In the genomic region with DNA sequence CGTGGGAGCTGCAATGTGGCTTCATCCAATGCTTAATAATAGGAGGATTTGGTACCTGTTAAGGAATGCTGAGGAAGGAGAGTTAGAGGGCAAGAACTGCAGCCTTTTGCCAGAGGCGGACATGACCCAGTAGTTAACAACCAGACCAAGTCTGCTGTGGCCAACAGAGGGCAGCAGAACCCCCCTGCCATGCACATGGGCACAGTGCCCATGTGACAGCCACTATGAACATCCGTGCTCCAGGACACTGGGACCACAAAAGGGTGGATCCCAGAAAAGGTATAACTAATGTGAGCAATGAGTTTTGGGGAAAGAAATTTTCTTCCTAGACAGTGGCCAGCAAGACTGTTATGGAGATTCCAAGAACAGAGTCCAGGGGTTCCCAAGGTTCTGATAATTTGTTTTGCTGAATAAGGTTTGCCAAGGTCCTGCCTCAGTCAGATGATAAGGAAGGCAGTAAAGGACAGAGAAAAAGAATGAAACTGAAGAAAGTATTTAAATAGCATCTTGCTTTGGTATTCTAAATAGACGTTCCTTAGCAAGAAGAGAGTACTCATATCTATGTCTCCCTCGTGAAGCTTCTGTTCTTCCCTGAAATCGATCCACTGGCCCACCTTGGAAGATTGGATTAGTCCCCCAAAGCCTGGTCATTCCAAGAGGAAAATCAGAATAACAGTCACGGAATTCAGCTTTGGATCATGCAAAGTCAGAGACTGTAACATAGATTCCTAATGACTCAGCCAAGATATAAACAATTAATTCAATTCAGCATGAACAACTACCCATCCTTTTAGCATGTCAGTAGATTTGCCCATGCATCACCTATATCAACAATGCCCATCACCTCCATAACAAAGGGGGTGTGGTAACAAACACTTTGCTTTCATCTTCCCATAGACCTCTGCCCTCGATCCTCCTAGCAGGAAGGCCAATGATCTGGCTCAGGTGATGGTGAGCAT, we compare ENCODE assay signal across 8 cellular contexts. TPM values are rescaled to one million over a fixed set of nuclear protein-coding genes. Genes with fewer than 3 reads are reported as not detected.
A peak's percentile ranks its signal among the peaks of the same experiment; 100 is the strongest.
DNase-seq lines count a peak whose midpoint lies in the region; ATAC-seq, FAIRE-seq and TF ChIP-seq lines count a peak whose summit lies in the region.

No MANE protein-coding gene starts in this region.

- no peak overlapping the region for H3K9ac ChIP-seq in OCI-LY3 (ENCODE audit: low read length)

- ATAC-seq in HG02763 (IDR thresholded peaks at IDR 0.05; ENCODE audit: unreplicated experiment): no peak

- TF ChIP-seq CTCF in OCI-LY3 (IDR thresholded peaks at IDR 0.05; ENCODE audit: low read depth, low read length) (peak; percentile 63), progenitor cell of endocrine pancreas (IDR thresholded peaks at IDR 0.05; ENCODE audit: unreplicated experiment) (peak; percentile 59)

- peak overlapping the region; percentile 76 for H2AFZ ChIP-seq in OCI-LY3 (ENCODE audit: low read depth, low read length)

- H3K9me3 Mint-ChIP-seq in activated T-helper 2 cell treated with anti-CD3 and anti-CD28 coated beads, Interferon-gamma antibody, Interleukin-2, Interleukin-4, amounts not matched to agents 10 μg/mL and 5 μg/mL and 100 μg/mL, durations not matched to agents 14 hours and 24 hours and 36 hours: no peaks in the 10 kb centered on the region
- H3K9me3 Mint-ChIP-seq in progenitor cell of endocrine pancreas (ENCODE audit: low read depth): no peaks in the 10 kb centered on the region

- peaks cover 3% of the 10 kb centered on the region for H3K4me1 Mint-ChIP-seq in activated T-helper 2 cell treated with anti-CD3 and anti-CD28 coated beads, Interferon-gamma antibody, Interleukin-2, Interleukin-4, amounts not matched to agents 10 μg/mL and 5 μg/mL and 100 μg/mL, durations not matched to agents 14 hours and 24 hours and 36 hours (ENCODE audit: low read depth)
- peaks cover 9% of the 10 kb centered on the region for H3K4me1 Mint-ChIP-seq in progenitor cell of endocrine pancreas (ENCODE audit: low read depth)

- DNase-seq in DMS53 treated with DMSO at 0.1 percent for 48 hours (lab: John Stamatoyannopoulos, UW; ENCODE audit: unreplicated experiment) (peak; percentile 28), H54 (ENCODE audit: insufficient read length, low spot score) (peak; percentile 43), globus pallidus (ENCODE audit: low spot score) (peak; percentile 59), progenitor cell of endocrine pancreas (ENCODE audit: low spot score, unreplicated experiment) (peak; percentile 17), NCI-H2107 treated with DMSO at 0.1 percent for 48 hours (lab: John Stamatoyannopoulos, UW; ENCODE audit: unreplicated experiment) (no peak)
- DNase-seq in activated T-helper 2 cell treated with anti-CD3 and anti-CD28 coated beads, Interferon-gamma antibody, Interleukin-2, Interleukin-4, amounts not matched to agents 10 μg/mL and 5 μg/mL and 100 μg/mL, durations not matched to agents 14 hours and 24 hours and 36 hours (ENCODE audit: low spot score): peak; percentile 11

- H3K27me3 Mint-ChIP-seq in activated T-helper 2 cell treated with anti-CD3 and anti-CD28 coated beads, Interferon-gamma antibody, Interleukin-2, Interleukin-4, amounts not matched to agents 10 μg/mL and 5 μg/mL and 100 μg/mL, durations not matched to agents 14 hours and 24 hours and 36 hours (ENCODE audit: low read depth): peaks cover 38% of the 10 kb centered on the region
- peaks cover 25% of the 10 kb centered on the region for H3K27me3 Mint-ChIP-seq in progenitor cell of endocrine pancreas

- H3K9me3 ChIP-seq in OCI-LY3 (ENCODE audit: insufficient read depth, low read length): no peaks in the 10 kb centered on the region

- no peak for TF ChIP-seq POLR2A in H54 (IDR thresholded peaks at IDR 0.05; ENCODE audit: low read depth, low read length)

- H3K4me1 ChIP-seq in OCI-LY3 (ENCODE audit: low read length): peaks cover 15% of the 10 kb centered on the region

- H3K4me2 ChIP-seq in OCI-LY3 (ENCODE audit: low read length): peak overlapping the region; percentile 38

- FAIRE-seq in H54 (lab: Jason Lieb, UNC): peak; percentile 60

- no peak overlapping the region for H3K27ac ChIP-seq in OCI-LY3 (ENCODE audit: low read length)

- intact Hi-C loops in activated T-helper 2 cell treated with anti-CD3 and anti-CD28 coated beads, Interferon-gamma antibody, Interleukin-2, Interleukin-4, amounts not matched to agents 10 μg/mL and 5 μg/mL and 100 μg/mL, durations not matched to agents 14 hours and 24 hours and 36 hours (cut with micrococcal nuclease): loop anchor here (5.0 to 10.0 kb wide), 2 partner anchors 111 to 259 kb away; a partner anchor contains a TSS

- H3K79me2 ChIP-seq in OCI-LY3 (ENCODE audit: low read length): no peaks in the 10 kb centered on the region

- no peak overlapping the region for H3K27ac Mint-ChIP-seq in activated T-helper 2 cell treated with anti-CD3 and anti-CD28 coated beads, Interferon-gamma antibody, Interleukin-2, Interleukin-4, amounts not matched to agents 10 μg/mL and 5 μg/mL and 100 μg/mL, durations not matched to agents 14 hours and 24 hours and 36 hours
- no peak overlapping the region for H3K27ac Mint-ChIP-seq in progenitor cell of endocrine pancreas

- H3K36me3 Mint-ChIP-seq in activated T-helper 2 cell treated with anti-CD3 and anti-CD28 coated beads, Interferon-gamma antibody, Interleukin-2, Interleukin-4, amounts not matched to agents 10 μg/mL and 5 μg/mL and 100 μg/mL, durations not matched to agents 14 hours and 24 hours and 36 hours (ENCODE audit: low read depth): no peaks in the 10 kb centered on the region
- no peaks in the 10 kb centered on the region for H3K36me3 Mint-ChIP-seq in progenitor cell of endocrine pancreas (ENCODE audit: insufficient read depth)

- no peaks in the 10 kb centered on the region for H3K36me3 ChIP-seq in OCI-LY3 (replicated peaks; ENCODE audit: low read depth, low read length)

- no peak overlapping the region for H3K4me3 Mint-ChIP-seq in activated T-helper 2 cell treated with anti-CD3 and anti-CD28 coated beads, Interferon-gamma antibody, Interleukin-2, Interleukin-4, amounts not matched to agents 10 μg/mL and 5 μg/mL and 100 μg/mL, durations not matched to agents 14 hours and 24 hours and 36 hours (ENCODE audit: low read depth)
- no peak overlapping the region for H3K4me3 Mint-ChIP-seq in progenitor cell of endocrine pancreas (ENCODE audit: low read depth)

- H4K20me1 ChIP-seq in OCI-LY3 (ENCODE audit: insufficient read depth, low read length): no peaks in the 10 kb centered on the region

- no peak overlapping the region for H3K4me3 ChIP-seq in OCI-LY3 (ENCODE audit: low read length)

- H3K27me3 ChIP-seq in OCI-LY3 (ENCODE audit: low read depth, low read length): no peaks in the 10 kb centered on the region

RNA-seq across cellular contexts. Expression of a gene that starts 56.0 kb away (rescaled TPM):
- total RNA-seq in activated T-helper 2 cell treated with anti-CD3 and anti-CD28 coated beads, Interferon-gamma antibody, Interleukin-2, Interleukin-4, amounts not matched to agents 10 μg/mL and 5 μg/mL and 100 μg/mL, durations not matched to agents 14 hours and 24 hours and 36 hours: not detected in 2 replicates
- total RNA-seq in progenitor cell of endocrine pancreas: not detected in 2 replicates
